11 cellular contexts compared by ENCODE assay signal in the genomic region with DNA sequence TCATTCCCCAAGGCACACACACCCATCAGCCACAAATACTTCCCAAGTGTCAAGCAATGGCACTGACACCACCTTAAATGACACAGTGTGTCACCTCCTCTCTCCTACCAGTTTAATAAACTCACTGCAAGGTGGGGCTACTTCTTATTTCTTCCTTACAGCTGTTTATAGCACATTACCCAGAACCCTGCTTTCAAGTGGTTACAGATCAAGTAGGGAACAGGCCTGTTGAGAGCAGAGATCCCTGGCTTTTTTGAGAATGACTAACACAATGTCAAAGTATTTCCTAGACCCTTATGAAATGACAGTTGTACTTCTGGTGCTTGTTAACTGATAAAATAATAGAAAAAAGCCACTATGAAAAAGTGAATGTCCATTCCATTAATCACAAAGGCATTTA. TPM values are rescaled to one million over a fixed set of nuclear protein-coding genes. Genes with fewer than 3 reads are reported as not detected.
DNase-seq lines count a peak whose midpoint lies in the region; ATAC-seq and TF ChIP-seq lines count a peak whose summit lies in the region.
"Had no signal": no experiment of that assay in that cellular context is flagged by ENCODE, and none has a peak within 500 bp of the region (broad histone marks: within the 10 kb centered on the region; RNA-seq: fewer than 3 reads in every experiment).

No MANE protein-coding gene starts in this region.

- H3K4me3 ChIP-seq in IMR-90 (ENCODE audit: insufficient read depth, low read depth, low read length): no peak overlapping the region
- H3K4me3 ChIP-seq in choroid plexus epithelial cell (ENCODE audit: low read depth, low read length): no peak overlapping the region
- H3K4me3 ChIP-seq in suprapubic skin: no peak overlapping the region

- H3K79me1 ChIP-seq in IMR-90 (ENCODE audit: low read depth in 1 of 2, low read length in 2 of 2): peaks cover 51 to 84% of the 10 kb centered on the region in 2 experiments

- POLR2A ChIA-PET in IMR-90 (lab: Charles Lee; ENCODE audit: unreplicated experiment): no interaction called here
- POLR2A ChIA-PET in naive thymus-derived CD8-positive, alpha-beta T cell (lab: Charles Lee): interaction anchor here (0.5 kb wide), 1 partner anchor 112 kb away, joined by 5 read pairs; no protein-coding TSS in a partner anchor

- intact Hi-C loops in CD14-positive monocyte (cut with micrococcal nuclease) (no loop called here), IMR-90 (cut with micrococcal nuclease) (no loop called here)

- H3K4ac ChIP-seq in IMR-90 (ENCODE audit: low read depth, low read length): peak overlapping the region; percentile 44; the same call in 1 of the 2 replicates

- H2BK20ac ChIP-seq in IMR-90 (ENCODE audit: low read depth, low read length): no peak overlapping the region; the same call in 1 of the 2 replicates

- peaks cover 38% of the 10 kb centered on the region for H3K4me1 ChIP-seq in IMR-90 (ENCODE audit: control insufficient read depth, insufficient read depth, low read length)
- peaks cover 49% of the 10 kb centered on the region for H3K4me1 ChIP-seq in suprapubic skin

- 0 out of 2 replicates have a peak overlapping the region, but pooled peaks have one; percentile 2 for H3K23ac ChIP-seq in IMR-90 (ENCODE audit: low read depth, low read length)

- H3K4me3 Mint-ChIP-seq in CD14-positive monocyte: no peak overlapping the region
- peak overlapping the region in 4 of 10 donors; percentile 2 to 26 (median 6) for H3K4me3 Mint-ChIP-seq in naive thymus-derived CD8-positive, alpha-beta T cell

- no peak for TF ChIP-seq EP300 in suprapubic skin (IDR thresholded peaks at IDR 0.05)

- H2BK5ac ChIP-seq in IMR-90 (ENCODE audit: low read depth, low read length, poor library complexity, severe bottlenecking): peak overlapping the region; percentile 25

- CTCF ChIA-PET in IMR-90 (lab: Yijun Ruan, JAX): no interaction called here

- peaks cover 49% of the 10 kb centered on the region for H3K4me1 Mint-ChIP-seq in CD14-positive monocyte
- H3K4me1 Mint-ChIP-seq in naive thymus-derived CD8-positive, alpha-beta T cell: peaks cover 41 to 85% (median 77%) of the 10 kb centered on the region in 4 donors

- H3K14ac ChIP-seq in IMR-90 (replicated peaks; ENCODE audit: low read depth, low read length): no peak overlapping the region; the same call in 1 of the 2 replicates

- H3K27me3 Mint-ChIP-seq in CD14-positive monocyte (ENCODE audit: low read depth in 3 of 3): no peaks in the 10 kb centered on the region
- H3K27me3 Mint-ChIP-seq in naive thymus-derived CD8-positive, alpha-beta T cell: no peaks in the 10 kb centered on the region

- H3K27me3 ChIP-seq in IMR-90 (ENCODE audit: control insufficient read depth, insufficient read depth, low read length) (no peaks in the 10 kb centered on the region), suprapubic skin (no peaks in the 10 kb centered on the region)

- no peak for TF ChIP-seq CTCF in CD14-positive monocyte (IDR thresholded peaks at IDR 0.05)
- no peak for TF ChIP-seq CTCF in IMR-90 (conservative IDR thresholded peaks at IDR 0.05; ENCODE audit: low read depth, low read length)
- TF ChIP-seq CTCF in choroid plexus epithelial cell (conservative IDR thresholded peaks at IDR 0.05; ENCODE audit: low read depth, low read length): no peak
- no peak for TF ChIP-seq CTCF in suprapubic skin (IDR thresholded peaks at IDR 0.05)

- ATAC-seq in IMR-90 (ENCODE audit: low read depth): peak; percentile 7; the same call in 1 of the 2 replicates
- no peak for ATAC-seq in naive thymus-derived CD8-positive, alpha-beta T cell
- no peak for ATAC-seq in GM19463 (IDR thresholded peaks at IDR 0.05; ENCODE audit: unreplicated experiment)

- in situ Hi-C loops in IMR-90 (cut with MboI; ENCODE audit: low sequenced_read_pairs): no loop called here

- dilution Hi-C loops in IMR-90 (cut with HindIII; ENCODE audit: low sequenced_read_pairs, unreplicated experiment): no loop called here

- no peaks in the 10 kb centered on the region for H3K9me3 Mint-ChIP-seq in CD14-positive monocyte
- no peaks in the 10 kb centered on the region for H3K9me3 Mint-ChIP-seq in naive thymus-derived CD8-positive, alpha-beta T cell

- no peak overlapping the region for H4K5ac ChIP-seq in IMR-90 (ENCODE audit: low read depth, low read length)

- peaks cover 40% of the 10 kb centered on the region for H3K9me1 ChIP-seq in IMR-90 (ENCODE audit: insufficient read depth, low read length)

- peak overlapping the region; percentile 3; the same call in 1 of the 2 replicates for H2BK120ac ChIP-seq in IMR-90 (ENCODE audit: low read depth, low read length)

- DNase-seq in CD14-positive monocyte (ENCODE audit: low spot score) (peak; percentile 1), IMR-90 (peak; percentile 46), choroid plexus epithelial cell (ENCODE audit: low read depth) (peak; percentile 35), suprapubic skin (ENCODE audit: low spot score in 2 of 2) (no peak), GDM1 (lab: John Stamatoyannopoulos, UW) (no peak), foreskin melanocyte (no peak)
- no peak for DNase-seq in naive thymus-derived CD8-positive, alpha-beta T cell
- DNase-seq: DMS 273 treated with DMSO at 0.1 percent for 48 hours, kidney glomerular epithelial cell, NCI-H1930 had no signal

- no peak overlapping the region; a peak in 1 of 4 replicates for H4K8ac ChIP-seq in IMR-90 (ENCODE audit: low read depth in 2 of 2, low read length in 2 of 2)

- H3K9me3 ChIP-seq in IMR-90 (ENCODE audit: control insufficient read depth, insufficient read depth, low read length) (no peaks in the 10 kb centered on the region), suprapubic skin (no peaks in the 10 kb centered on the region)

- H3K36me3 Mint-ChIP-seq in CD14-positive monocyte: peaks cover 32 to 45% of the 10 kb centered on the region in 2 donors
- peaks cover 0 to 26% (median 0%) of the 10 kb centered on the region in 3 donors for H3K36me3 Mint-ChIP-seq in naive thymus-derived CD8-positive, alpha-beta T cell

- TF ChIP-seq RAD21 in IMR-90 (IDR thresholded peaks at IDR 0.05; ENCODE audit: low read length): no peak

- peak overlapping the region; percentile 52 for H2AK5ac ChIP-seq in IMR-90 (ENCODE audit: low read depth, low read length)

- H3K27ac Mint-ChIP-seq in CD14-positive monocyte: peak overlapping the region in 4 of 7 donors; percentile 58 to 91 (median 68)
- H3K27ac Mint-ChIP-seq in naive thymus-derived CD8-positive, alpha-beta T cell: peak overlapping the region in 8 of 10 donors; percentile 23 to 85 (median 52)

- H3K27ac ChIP-seq in IMR-90 (ENCODE audit: insufficient read depth, low read length) (peak overlapping the region; percentile 9; the same call in 1 of the 2 replicates), suprapubic skin (no peak overlapping the region)

- peak overlapping the region; percentile 16; the same call in 1 of the 2 replicates for H4K91ac ChIP-seq in IMR-90 (ENCODE audit: insufficient read depth, low read depth, low read length)

- peak overlapping the region; percentile 2; the same call in 1 of the 3 replicates for H2BK15ac ChIP-seq in IMR-90 (ENCODE audit: low read depth, low read length)

- BruUV-seq in IMR-90 (replicated peaks; lab: Mats Ljungman, UMichigan): no TSS peak

- TF ChIP-seq POLR2A in IMR-90 (IDR thresholded peaks at IDR 0.05; ENCODE audit: low read depth, low read length) (no peak), suprapubic skin (IDR thresholded peaks at IDR 0.05) (no peak)

- H3K18ac ChIP-seq in IMR-90 (ENCODE audit: low read depth, low read length): no peak overlapping the region

- no peak overlapping the region for H3K4me2 ChIP-seq in IMR-90 (ENCODE audit: low read depth, low read length)

- no peak overlapping the region for H2AFZ ChIP-seq in IMR-90 (replicated peaks; ENCODE audit: low read length, poor library complexity)

- no peak overlapping the region for H2AK9ac ChIP-seq in IMR-90 (replicated peaks; ENCODE audit: low read depth, low read length, poor library complexity)

- no peak overlapping the region for H3K9ac ChIP-seq in IMR-90 (ENCODE audit: low read depth, low read length)

- no peak overlapping the region for H3K56ac ChIP-seq in IMR-90 (ENCODE audit: extremely low read depth, insufficient read depth, low read length)

- H4K20me1 ChIP-seq in IMR-90 (ENCODE audit: insufficient read depth, low read length): peaks cover 14% of the 10 kb centered on the region; the same call in 1 of the 2 replicates

- H3K36me3 ChIP-seq in IMR-90 (ENCODE audit: control insufficient read depth, insufficient read depth, low read length): peaks cover 5% of the 10 kb centered on the region; the same call in 1 of the 2 replicates
- peaks cover 3% of the 10 kb centered on the region for H3K36me3 ChIP-seq in suprapubic skin

TF ChIP-seq in IMR-90, 13 proteins besides CTCF, POLR2A, EP300 and RAD21:
- no peak for TF ChIP-seq RFX5 (IDR thresholded peaks at IDR 0.05; ENCODE audit: low read depth, low read length)

RNA-seq across cellular contexts. Expression of a gene that starts 19.8 kb away (rescaled TPM):
- polyA plus RNA-seq in CD14-positive monocyte: 1 to 10 TPM; 2.8 to 7.6 TPM
- 26.3 and 29.7 TPM in 2 replicates for total RNA-seq in IMR-90 (2012; rRNA removed)
- polyA plus RNA-seq in IMR-90 (2012; rRNA removed): 58.2 and 65.5 TPM in 2 replicates
- 27.1 and 37.4 TPM in 2 replicates for polyA plus RNA-seq in IMR-90 (2012; cell fraction: cytosol; rRNA removed)
- polyA plus RNA-seq in IMR-90 (2012; cell fraction: nucleus; rRNA removed; ENCODE audit: low replicate concordance): 190 and 417 TPM in 2 replicates
- total RNA-seq in naive thymus-derived CD8-positive, alpha-beta T cell: 10 to 100 TPM; 49.3 to 58.1 TPM
- 10 to 100 TPM; 10.2 to 23.3 (median 11.1) TPM for polyA plus RNA-seq in naive thymus-derived CD8-positive, alpha-beta T cell
- 10 to 100 TPM; 27.2 to 44.4 (median 34.1) TPM for total RNA-seq in suprapubic skin

RNA-seq across cellular contexts. Expression of a gene that starts 47.9 kb away (rescaled TPM):
- polyA plus RNA-seq in CD14-positive monocyte (not detected), IMR-90 (2012; rRNA removed) (not detected in 2 replicates)
- total RNA-seq in IMR-90 (2012; rRNA removed) (not detected in 2 replicates), suprapubic skin (not detected)
- not detected in 2 replicates for polyA plus RNA-seq in IMR-90 (2012; cell fraction: cytosol; rRNA removed)
- not detected in 2 replicates for polyA plus RNA-seq in IMR-90 (2012; cell fraction: nucleus; rRNA removed; ENCODE audit: low replicate concordance)
- not detected for total RNA-seq in naive thymus-derived CD8-positive, alpha-beta T cell
- polyA plus RNA-seq in naive thymus-derived CD8-positive, alpha-beta T cell: not detected

Comparison
In these comparisons a context has a peak if more than half of its experiments do, and no peak if none do; other contexts are left out.
1. DNase-seq: peak in CD14-positive monocyte (single experiment), IMR-90 (single experiment) and choroid plexus epithelial cell (single experiment); none in naive thymus-derived CD8-positive, alpha-beta T cell (0 of 10), suprapubic skin (0 of 2), GDM1 (single experiment) and foreskin melanocyte (single experiment).